Comparison of ENCODE assay signal across 21 cellular contexts in genomic region chr11:129613076-129613475, GRCh38.
"Had no signal": no experiment of that assay in that cellular context is flagged by ENCODE, and none has a peak within 500 bp of the region (broad histone marks: within the 10 kb centered on the region; RNA-seq: fewer than 3 reads in every experiment).

No MANE protein-coding gene starts in this region.

- H3K4me3 ChIP-seq: cardiac muscle cell, colonic mucosa, right atrium auricular region, spleen, tibial nerve had no signal

- H3K4me1 Mint-ChIP-seq: activated naive CD8-positive, alpha-beta T cell treated with anti-CD3 and anti-CD28 coated beads, Interleukin-2, amount 10 ng/mL, durations not matched to agents 7 days and 5 days; naive B cell; stimulated activated memory B cell treated with anti-CD40 and anti-IgM and Interleukin-4, amounts not matched to agents 10 μg/mL and 1 μg/mL and 100 μg/mL, for 72 hours; T-cell had no signal

- H3K27me3 ChIP-seq: cardiac muscle cell, colonic mucosa, foreskin keratinocyte, right atrium auricular region, tibial nerve had no signal

- DNase-seq: activated CD8-positive, alpha-beta memory T cell treated with anti-CD3 and anti-CD28 coated beads, Interleukin-2, amount 50 U/mL, for 48 hours; activated CD8-positive, alpha-beta T cell treated with anti-CD3 and anti-CD28 coated beads, Interleukin-2, amount 10 ng/mL, durations not matched to agents 7 days and 5 days; activated naive CD8-positive, alpha-beta T cell treated with anti-CD3 and anti-CD28 coated beads, Interleukin-2, amount 10 ng/mL, durations not matched to agents 7 days and 5 days; aorta; colonic mucosa; effector CD8-positive, alpha-beta T cell; foreskin keratinocyte; head of caudate nucleus; left ventricle myocardium superior; naive B cell; posterior cingulate gyrus; spleen; stimulated activated CD4-positive, alpha-beta T cell treated with anti-CD3 and anti-CD28 coated beads, Interleukin-1b, Interleukin-23, amount 100 ng/mL, for 48 hours; T-cell; T1000 had no signal

- H3K4me1 ChIP-seq: colonic mucosa, right atrium auricular region, spleen, tibial nerve had no signal

- H3K9me3 Mint-ChIP-seq: activated naive CD8-positive, alpha-beta T cell treated with anti-CD3 and anti-CD28 coated beads, Interleukin-2, amount 10 ng/mL, durations not matched to agents 7 days and 5 days; stimulated activated memory B cell treated with anti-CD40 and anti-IgM and Interleukin-4, amounts not matched to agents 10 μg/mL and 1 μg/mL and 100 μg/mL, for 72 hours; T-cell had no signal

- H3K27ac ChIP-seq: colonic mucosa, epithelial cell of prostate, foreskin keratinocyte, neutrophil, right atrium auricular region, spleen, tibial nerve had no signal

- H3K27ac Mint-ChIP-seq: activated CD8-positive, alpha-beta T cell treated with anti-CD3 and anti-CD28 coated beads, Interleukin-2, amount 10 ng/mL, durations not matched to agents 7 days and 5 days; activated naive CD8-positive, alpha-beta T cell treated with anti-CD3 and anti-CD28 coated beads, Interleukin-2, amount 10 ng/mL, durations not matched to agents 7 days and 5 days; naive B cell; stimulated activated memory B cell treated with anti-CD40 and anti-IgM and Interleukin-4, amounts not matched to agents 10 μg/mL and 1 μg/mL and 100 μg/mL, for 72 hours; T-cell had no signal

- H3K36me3 ChIP-seq: cardiac muscle cell, colonic mucosa, neutrophil, right atrium auricular region, spleen, tibial nerve had no signal

- H3K36me3 Mint-ChIP-seq: activated naive CD8-positive, alpha-beta T cell treated with anti-CD3 and anti-CD28 coated beads, Interleukin-2, amount 10 ng/mL, durations not matched to agents 7 days and 5 days; stimulated activated memory B cell treated with anti-CD40 and anti-IgM and Interleukin-4, amounts not matched to agents 10 μg/mL and 1 μg/mL and 100 μg/mL, for 72 hours; T-cell had no signal

- H3K4me3 Mint-ChIP-seq: activated CD8-positive, alpha-beta T cell treated with anti-CD3 and anti-CD28 coated beads, Interleukin-2, amount 10 ng/mL, durations not matched to agents 7 days and 5 days; activated naive CD8-positive, alpha-beta T cell treated with anti-CD3 and anti-CD28 coated beads, Interleukin-2, amount 10 ng/mL, durations not matched to agents 7 days and 5 days; naive B cell; stimulated activated memory B cell treated with anti-CD40 and anti-IgM and Interleukin-4, amounts not matched to agents 10 μg/mL and 1 μg/mL and 100 μg/mL, for 72 hours; T-cell had no signal

- H3K9me3 ChIP-seq: colonic mucosa, neutrophil, right atrium auricular region, spleen, tibial nerve had no signal

- ATAC-seq: activated CD8-positive, alpha-beta T cell treated with anti-CD3 and anti-CD28 coated beads, Interleukin-2, amount 10 ng/mL, durations not matched to agents 7 days and 5 days; left ventricle myocardium superior; stimulated activated memory B cell treated with anti-CD40 and anti-IgM and Interleukin-4, amounts not matched to agents 10 μg/mL and 1 μg/mL and 100 μg/mL, for 72 hours; T-cell had no signal
